ENCODE assay signal across 1 cellular context in genomic region chr11:8640305-8640932, GRCh38.
TF ChIP-seq lines count a peak whose summit lies in the region.

No MANE protein-coding gene starts in this region.

TF ChIP-seq in GM23338, 12 proteins besides CTCF, POLR2A, EP300 and RAD21 (continued from another document):
- TF ChIP-seq, protein P1, sequence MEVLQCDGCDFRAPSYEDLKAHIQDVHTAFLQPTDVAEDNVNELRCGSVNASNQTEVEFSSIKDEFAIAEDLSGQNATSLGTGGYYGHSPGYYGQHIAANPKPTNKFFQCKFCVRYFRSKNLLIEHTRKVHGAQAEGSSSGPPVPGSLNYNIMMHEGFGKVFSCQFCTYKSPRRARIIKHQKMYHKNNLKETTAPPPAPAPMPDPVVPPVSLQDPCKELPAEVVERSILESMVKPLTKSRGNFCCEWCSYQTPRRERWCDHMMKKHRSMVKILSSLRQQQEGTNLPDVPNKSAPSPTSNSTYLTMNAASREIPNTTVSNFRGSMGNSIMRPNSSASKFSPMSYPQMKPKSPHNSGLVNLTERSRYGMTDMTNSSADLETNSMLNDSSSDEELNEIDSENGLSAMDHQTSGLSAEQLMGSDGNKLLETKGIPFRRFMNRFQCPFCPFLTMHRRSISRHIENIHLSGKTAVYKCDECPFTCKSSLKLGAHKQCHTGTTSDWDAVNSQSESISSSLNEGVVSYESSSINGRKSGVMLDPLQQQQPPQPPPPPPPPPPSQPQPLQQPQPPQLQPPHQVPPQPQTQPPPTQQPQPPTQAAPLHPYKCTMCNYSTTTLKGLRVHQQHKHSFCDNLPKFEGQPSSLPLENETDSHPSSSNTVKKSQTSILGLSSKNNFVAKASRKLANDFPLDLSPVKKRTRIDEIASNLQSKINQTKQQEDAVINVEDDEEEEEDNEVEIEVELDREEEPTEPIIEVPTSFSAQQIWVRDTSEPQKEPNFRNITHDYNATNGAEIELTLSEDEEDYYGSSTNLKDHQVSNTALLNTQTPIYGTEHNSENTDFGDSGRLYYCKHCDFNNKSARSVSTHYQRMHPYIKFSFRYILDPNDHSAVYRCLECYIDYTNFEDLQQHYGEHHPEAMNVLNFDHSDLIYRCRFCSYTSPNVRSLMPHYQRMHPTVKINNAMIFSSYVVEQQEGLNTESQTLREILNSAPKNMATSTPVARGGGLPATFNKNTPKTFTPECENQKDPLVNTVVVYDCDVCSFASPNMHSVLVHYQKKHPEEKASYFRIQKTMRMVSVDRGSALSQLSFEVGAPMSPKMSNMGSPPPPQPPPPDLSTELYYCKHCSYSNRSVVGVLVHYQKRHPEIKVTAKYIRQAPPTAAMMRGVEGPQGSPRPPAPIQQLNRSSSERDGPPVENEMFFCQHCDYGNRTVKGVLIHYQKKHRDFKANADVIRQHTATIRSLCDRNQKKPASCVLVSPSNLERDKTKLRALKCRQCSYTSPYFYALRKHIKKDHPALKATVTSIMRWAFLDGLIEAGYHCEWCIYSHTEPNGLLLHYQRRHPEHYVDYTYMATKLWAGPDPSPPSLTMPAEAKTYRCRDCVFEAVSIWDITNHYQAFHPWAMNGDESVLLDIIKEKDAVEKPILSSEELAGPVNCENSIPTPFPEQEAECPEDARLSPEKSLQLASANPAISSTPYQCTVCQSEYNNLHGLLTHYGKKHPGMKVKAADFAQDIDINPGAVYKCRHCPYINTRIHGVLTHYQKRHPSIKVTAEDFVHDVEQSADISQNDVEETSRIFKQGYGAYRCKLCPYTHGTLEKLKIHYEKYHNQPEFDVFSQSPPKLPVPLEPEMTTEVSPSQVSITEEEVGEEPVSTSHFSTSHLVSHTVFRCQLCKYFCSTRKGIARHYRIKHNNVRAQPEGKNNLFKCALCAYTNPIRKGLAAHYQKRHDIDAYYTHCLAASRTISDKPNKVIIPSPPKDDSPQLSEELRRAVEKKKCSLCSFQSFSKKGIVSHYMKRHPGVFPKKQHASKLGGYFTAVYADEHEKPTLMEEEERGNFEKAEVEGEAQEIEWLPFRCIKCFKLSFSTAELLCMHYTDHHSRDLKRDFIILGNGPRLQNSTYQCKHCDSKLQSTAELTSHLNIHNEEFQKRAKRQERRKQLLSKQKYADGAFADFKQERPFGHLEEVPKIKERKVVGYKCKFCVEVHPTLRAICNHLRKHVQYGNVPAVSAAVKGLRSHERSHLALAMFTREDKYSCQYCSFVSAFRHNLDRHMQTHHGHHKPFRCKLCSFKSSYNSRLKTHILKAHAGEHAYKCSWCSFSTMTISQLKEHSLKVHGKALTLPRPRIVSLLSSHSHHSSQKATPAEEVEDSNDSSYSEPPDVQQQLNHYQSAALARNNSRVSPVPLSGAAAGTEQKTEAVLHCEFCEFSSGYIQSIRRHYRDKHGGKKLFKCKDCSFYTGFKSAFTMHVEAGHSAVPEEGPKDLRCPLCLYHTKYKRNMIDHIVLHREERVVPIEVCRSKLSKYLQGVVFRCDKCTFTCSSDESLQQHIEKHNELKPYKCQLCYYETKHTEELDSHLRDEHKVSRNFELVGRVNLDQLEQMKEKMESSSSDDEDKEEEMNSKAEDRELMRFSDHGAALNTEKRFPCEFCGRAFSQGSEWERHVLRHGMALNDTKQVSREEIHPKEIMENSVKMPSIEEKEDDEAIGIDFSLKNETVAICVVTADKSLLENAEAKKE (CRISPR knock-in tag; IDR thresholded peaks at IDR 0.05), result no peak
- TF ChIP-seq EZH2phosphoT487 (IDR thresholded peaks at IDR 0.05; ENCODE audit: unreplicated experiment) (no peak), EZH2 (IDR thresholded peaks at IDR 0.05; ENCODE audit: low read depth, unreplicated experiment) (no peak), STAT1 (IDR thresholded peaks at IDR 0.05; ENCODE audit: unreplicated experiment) (no peak)
